27 cellular contexts compared by ENCODE assay signal in genomic region chr17:70124723-70125122, GRCh38. TPM values are rescaled to one million over a fixed set of nuclear protein-coding genes. Genes with fewer than 3 reads are reported as not detected.
"Had no signal": no experiment of that assay in that cellular context is flagged by ENCODE, and none has a peak within 500 bp of the region (broad histone marks: within the 10 kb centered on the region; RNA-seq: fewer than 3 reads in every experiment).

No MANE protein-coding gene starts in this region.

- H3K36me3 ChIP-seq: brain microvascular endothelial cell, colonic mucosa, esophagus squamous epithelium, gastroesophageal sphincter had no signal

- H3K4me3 ChIP-seq: colonic mucosa, esophagus squamous epithelium, gastroesophageal sphincter had no signal

- ATAC-seq: activated CD8-positive, alpha-beta T cell treated with anti-CD3 and anti-CD28 coated beads for 36 hours; activated T-cell treated with anti-CD3 and anti-CD28 coated beads, Interleukin-2, amount 50 U/mL, for 4 hours; activated T-helper 17 cell treated with anti-CD3 and anti-CD28 coated beads, Interleukin-2, amount 50 U/mL, for 72 hours; gastroesophageal sphincter; T-helper 17 cell; WTC11 had no signal

- H3K9me3 ChIP-seq: colonic mucosa, esophagus squamous epithelium, gastroesophageal sphincter had no signal

- H3K27ac ChIP-seq: brain microvascular endothelial cell, colonic mucosa, epithelial cell of prostate, esophagus squamous epithelium, gastroesophageal sphincter had no signal

- H3K27me3 ChIP-seq: brain microvascular endothelial cell, colonic mucosa, esophagus squamous epithelium, gastroesophageal sphincter had no signal

- H3K4me1 ChIP-seq: colonic mucosa, gastroesophageal sphincter had no signal

- DNase-seq: activated CD4-positive, alpha-beta T cell treated with anti-CD3 and anti-CD28 coated beads for 1 hour; activated CD4-positive, alpha-beta T cell treated with anti-CD3 and anti-CD28 coated beads for 4 hours; activated CD4-positive, alpha-beta T cell treated with anti-CD3 and anti-CD28 coated beads, Interleukin-2, amount 10 ng/mL, durations not matched to agents 7 days and 5 days; activated CD4-positive, alpha-beta T cell treated with anti-CD3 and anti-CD28 coated beads, Interleukin-2, amount 50 U/mL, for 4 hours; activated CD8-positive, alpha-beta memory T cell treated with anti-CD3 and anti-CD28 coated beads for 24 hours; activated CD8-positive, alpha-beta T cell treated with anti-CD3 and anti-CD28 coated beads for 36 hours; activated effector memory CD4-positive, alpha-beta T cell treated with Interleukin-2 at 50 U/mL for 16 hours; activated gamma-delta T cell treated with Interleukin-2 at 50 U/mL for 16 hours; activated naive CD4-positive, alpha-beta T cell treated with anti-CD3 and anti-CD28 coated beads, Interleukin-2, amount 50 U/mL, for 16 hours; activated naive CD4-positive, alpha-beta T cell treated with Interleukin-2 at 50 U/mL for 16 hours; activated T-cell treated with anti-CD3 and anti-CD28 coated beads, Interleukin-2, amount 50 U/mL, for 4 hours; amniotic stem cell; anterior cingulate cortex; brain microvascular endothelial cell; caudate nucleus; colonic mucosa; effector CD8-positive, alpha-beta T cell; esophagus squamous epithelium; foreskin melanocyte; T-helper 1 cell; T-helper 17 cell; T1000 had no signal

RNA-seq across cellular contexts. Expression of gene KCNJ16, which starts 49.7 kb away (rescaled TPM):
- polyA plus RNA-seq: fibroblast of lung had no signal
